Comparison of ENCODE assay signal across 17 cellular contexts in genomic region chr4:28313729-28314713, GRCh38.
"Had no signal": no experiment of that assay in that cellular context is flagged by ENCODE, and none has a peak within 500 bp of the region (broad histone marks: within the 10 kb centered on the region; RNA-seq: fewer than 3 reads in every experiment).

No MANE protein-coding gene starts in this region.

- H3K4me3 ChIP-seq: ascending aorta, cardiac muscle cell, heart left ventricle, left ventricle myocardium inferior, skin epidermis, tibial artery, uterus had no signal

- H3K27me3 Mint-ChIP-seq: activated naive CD8-positive, alpha-beta T cell treated with anti-CD3 and anti-CD28 coated beads, Interleukin-2, amount 50 U/mL, for 24 hours; stimulated activated memory B cell treated with anti-CD40 and anti-IgM and Interleukin-4, amounts not matched to agents 10 μg/mL and 1 μg/mL and 100 μg/mL, for 72 hours had no signal

- H3K27me3 ChIP-seq: ascending aorta, cardiac muscle cell, heart left ventricle, tibial artery, uterus had no signal

- DNase-seq: activated CD4-positive, alpha-beta T cell treated with anti-CD3 and anti-CD28 coated beads for 48 hours; activated naive CD4-positive, alpha-beta T cell treated with Interleukin-2 at 50 U/mL for 16 hours; activated naive CD8-positive, alpha-beta T cell treated with anti-CD3 and anti-CD28 coated beads, Interleukin-2, amount 50 U/mL, for 24 hours; foreskin melanocyte; heart left ventricle; islet precursor cell; left ventricle myocardium inferior; retina; tibial artery; uterus had no signal

- H3K36me3 ChIP-seq: ascending aorta, cardiac muscle cell, heart left ventricle, left ventricle myocardium inferior, tibial artery, uterus had no signal

- H3K4me3 Mint-ChIP-seq: activated naive CD8-positive, alpha-beta T cell treated with anti-CD3 and anti-CD28 coated beads, Interleukin-2, amount 50 U/mL, for 24 hours; activated T-helper 1 cell treated with anti-CD3 and anti-CD28 coated beads, Interleukin-12 subunit alpha, Interleukin-12 subunit beta, Interleukin-2, Interleukin-4 antibody, amounts not matched to agents 30 ng/mL and 10 ng/mL and 1 ng/mL, durations not matched to agents 14 hours and 24 hours and 36 hours; neural crest cell; stimulated activated memory B cell treated with anti-CD40 and anti-IgM and Interleukin-4, amounts not matched to agents 10 μg/mL and 1 μg/mL and 100 μg/mL, for 72 hours; WTC11 had no signal

- H3K27ac ChIP-seq: ascending aorta, cardiac muscle cell, heart left ventricle, left ventricle myocardium inferior, skin epidermis, tibial artery, uterus had no signal

- H3K27ac Mint-ChIP-seq: activated naive CD8-positive, alpha-beta T cell treated with anti-CD3 and anti-CD28 coated beads, Interleukin-2, amount 50 U/mL, for 24 hours; activated T-helper 1 cell treated with anti-CD3 and anti-CD28 coated beads, Interleukin-12 subunit alpha, Interleukin-12 subunit beta, Interleukin-2, Interleukin-4 antibody, amounts not matched to agents 30 ng/mL and 10 ng/mL and 1 ng/mL, durations not matched to agents 14 hours and 24 hours and 36 hours; stimulated activated memory B cell treated with anti-CD40 and anti-IgM and Interleukin-4, amounts not matched to agents 10 μg/mL and 1 μg/mL and 100 μg/mL, for 72 hours; WTC11 had no signal

- H3K4me1 ChIP-seq: ascending aorta, heart left ventricle, left ventricle myocardium inferior, tibial artery, uterus had no signal

- H3K4me1 Mint-ChIP-seq: activated naive CD8-positive, alpha-beta T cell treated with anti-CD3 and anti-CD28 coated beads, Interleukin-2, amount 50 U/mL, for 24 hours; stimulated activated memory B cell treated with anti-CD40 and anti-IgM and Interleukin-4, amounts not matched to agents 10 μg/mL and 1 μg/mL and 100 μg/mL, for 72 hours; WTC11 had no signal

- H3K9me3 ChIP-seq: ascending aorta, tibial artery, uterus had no signal

- H3K36me3 Mint-ChIP-seq: stimulated activated memory B cell treated with anti-CD40 and anti-IgM and Interleukin-4, amounts not matched to agents 10 μg/mL and 1 μg/mL and 100 μg/mL, for 72 hours had no signal
